In genomic region chr17:40101367-40102210, GRCh38 we compare ENCODE assay signal across 9 cellular contexts. TPM values are rescaled to one million over a fixed set of nuclear protein-coding genes. Genes with fewer than 3 reads are reported as not detected.
A peak's percentile ranks its signal among the peaks of the same experiment; 100 is the strongest.
DNase-seq lines count a peak whose midpoint lies in the region; FAIRE-seq and TF ChIP-seq lines count a peak whose summit lies in the region.
"Had no signal": no experiment of that assay in that cellular context is flagged by ENCODE, and none has a peak within 500 bp of the region (broad histone marks: within the 10 kb centered on the region; RNA-seq: fewer than 3 reads in every experiment).

No MANE protein-coding gene starts in this region.

- TF ChIP-seq POLR2A in H54 (IDR thresholded peaks at IDR 0.05; ENCODE audit: low read depth, low read length), result no peak

- H4K20me1 ChIP-seq in GM23248 (ENCODE audit: insufficient read depth), result no peaks in the 10 kb centered on the region
- no peaks in the 10 kb centered on the region for H4K20me1 ChIP-seq in SU-DHL-6 (ENCODE audit: low read depth, low read length)

- DNase-seq in GM23248, result no peak
- DNase-seq in fibroblast of pulmonary artery (ENCODE audit: low read depth), result no peak
- no peak for DNase-seq in skeletal muscle cell (ENCODE audit: low read depth)
- no peak for DNase-seq in occipital lobe (lab: John Stamatoyannopoulos, UW)
- no peak for DNase-seq in H54 (ENCODE audit: insufficient read length, low spot score)
- DNase-seq in HAP-1 (ENCODE audit: low spot score in 2 of 2), result no peak
- DNase-seq in activated gamma-delta T cell (lab: John Stamatoyannopoulos, UW), result no peak

- H3K27me3 ChIP-seq in GM23248 (replicated peaks; ENCODE audit: insufficient read depth) (no peaks in the 10 kb centered on the region), SU-DHL-6 (ENCODE audit: low read length) (no peaks in the 10 kb centered on the region), HAP-1 (ENCODE audit: low read depth) (no peaks in the 10 kb centered on the region)

- WGBS in GM23248 (ENCODE audit: low coverage in 1 of 2, low lambda C conversion rate in 2 of 2, missing lambda C conversion rate in 2 of 2), 2 experiments, result 64 to 65% methylated on average over 16 of the region's 16 CpGs

- H2AFZ ChIP-seq in GM23248 (no peak overlapping the region), SU-DHL-6 (ENCODE audit: low read depth, low read length, severe bottlenecking) (no peak overlapping the region)

- peak overlapping the region; percentile 86 for H3K4me3 ChIP-seq in GM23248
- no peak overlapping the region for H3K4me3 ChIP-seq in SU-DHL-6 (ENCODE audit: insufficient read depth, low read length, poor library complexity, severe bottlenecking)
- H3K4me3 ChIP-seq in fibroblast of pulmonary artery (replicated peaks; ENCODE audit: low read depth, low read length), result peak overlapping the region; percentile 89
- peak overlapping the region; percentile 88 for H3K4me3 ChIP-seq in skeletal muscle cell (ENCODE audit: low read depth, low read length)
- H3K4me3 ChIP-seq in HAP-1, result no peak overlapping the region

- H3F3A ChIP-seq in GM23248 (ENCODE audit: insufficient read depth) (peaks cover 20% of the 10 kb centered on the region; the same call in 1 of the 2 replicates), SU-DHL-6 (ENCODE audit: insufficient read depth) (no peaks in the 10 kb centered on the region)

- FAIRE-seq in H54 (lab: Jason Lieb, UNC), result no peak
- FAIRE-seq: urothelium cell line had no signal

- H3K4me2 ChIP-seq in GM23248 (ENCODE audit: unreplicated experiment) (peak overlapping the region; percentile 96), SU-DHL-6 (ENCODE audit: low read depth, low read length, poor library complexity, severe bottlenecking) (peak overlapping the region; percentile 81)

- H3K9ac ChIP-seq in GM23248 (peak overlapping the region; percentile 99), SU-DHL-6 (ENCODE audit: low read length) (peak overlapping the region; percentile 63)

- TF ChIP-seq CTCF in SU-DHL-6 (IDR thresholded peaks at IDR 0.05; ENCODE audit: insufficient read depth, low read length, poor library complexity, severe bottlenecking) (no peak), fibroblast of pulmonary artery (IDR thresholded peaks at IDR 0.05; ENCODE audit: low read length, missing control alignments) (no peak)

- no peaks in the 10 kb centered on the region for H3K9me2 ChIP-seq in GM23248 (ENCODE audit: insufficient read depth)
- no peaks in the 10 kb centered on the region for H3K9me2 ChIP-seq in SU-DHL-6 (replicated peaks; ENCODE audit: insufficient read depth, low read length)

- H3K27ac ChIP-seq in GM23248 (peak overlapping the region; percentile 99), SU-DHL-6 (ENCODE audit: low read depth, low read length) (no peak overlapping the region)

- H3K79me2 ChIP-seq in GM23248 (ENCODE audit: insufficient read depth) (peaks cover 24% of the 10 kb centered on the region), SU-DHL-6 (ENCODE audit: insufficient read depth, low read length) (no peaks in the 10 kb centered on the region)

- peaks cover 34% of the 10 kb centered on the region for H3K4me1 ChIP-seq in GM23248 (ENCODE audit: insufficient read depth)
- peaks cover 32% of the 10 kb centered on the region for H3K4me1 ChIP-seq in HAP-1

- H3K36me3 ChIP-seq in GM23248 (ENCODE audit: low read depth), result no peaks in the 10 kb centered on the region; the same call in 1 of the 2 replicates
- no peaks in the 10 kb centered on the region for H3K36me3 ChIP-seq in SU-DHL-6 (ENCODE audit: low read length)
- peaks cover 4% of the 10 kb centered on the region; the same call in 1 of the 2 replicates for H3K36me3 ChIP-seq in HAP-1 (replicated peaks)

- H3K9me3 ChIP-seq in GM23248 (ENCODE audit: low read depth), result no peaks in the 10 kb centered on the region
- no peaks in the 10 kb centered on the region for H3K9me3 ChIP-seq in SU-DHL-6 (ENCODE audit: insufficient read depth, low read length)
- no peaks in the 10 kb centered on the region for H3K9me3 ChIP-seq in HAP-1

- in situ Hi-C loops in GM23248 (cut with MboI) (no loop called here), HAP-1 (cut with MboI; ENCODE audit: low sequenced_read_pairs) (no loop called here)

RNA-seq across cellular contexts. Expression of gene NR1D1, which starts 1.2 kb away (rescaled TPM):
- total RNA-seq in GM23248 (2014; rRNA removed; shearing (Covaris generic)), result 0.76 and 2.4 TPM in 2 replicates
- 4.6 and 5.4 TPM in 2 replicates for polyA plus RNA-seq in GM23248 (2016; fragmentation: Nextera tagmentation; extraction: Ambion mirVana)
- total RNA-seq in occipital lobe, result 0.78 TPM

RNA-seq across cellular contexts. Expression of gene MSL1, which starts 20.2 kb away (rescaled TPM):
- total RNA-seq in GM23248 (2014; rRNA removed; shearing (Covaris generic)), result 45.3 and 76.1 TPM in 2 replicates
- polyA plus RNA-seq in GM23248 (2016; fragmentation: Nextera tagmentation; extraction: Ambion mirVana), result 8.9 and 9.0 TPM in 2 replicates
- total RNA-seq in occipital lobe, result 89.2 TPM

RNA-seq across cellular contexts. Expression of gene CASC3, which starts 38.7 kb away (rescaled TPM):
- total RNA-seq in GM23248 (2014; rRNA removed; shearing (Covaris generic)), result 28.7 and 49.3 TPM in 2 replicates
- polyA plus RNA-seq in GM23248 (2016; fragmentation: Nextera tagmentation; extraction: Ambion mirVana), result 37.1 and 39.1 TPM in 2 replicates
- 43.8 TPM for total RNA-seq in occipital lobe

RNA-seq across cellular contexts. Expression of gene THRA, which starts 38.8 kb away (rescaled TPM):
- total RNA-seq in GM23248 (2014; rRNA removed; shearing (Covaris generic)), result 33.3 and 36.2 TPM in 2 replicates
- polyA plus RNA-seq in GM23248 (2016; fragmentation: Nextera tagmentation; extraction: Ambion mirVana), result 15.8 and 16.4 TPM in 2 replicates
- total RNA-seq in occipital lobe, result 91.1 TPM

RNA-seq across cellular contexts. Expression of gene MED24, which starts 47.4 kb away (rescaled TPM):
- total RNA-seq in GM23248 (2014; rRNA removed; shearing (Covaris generic)), result 35.3 and 37.3 TPM in 2 replicates
- 33.6 and 35.2 TPM in 2 replicates for polyA plus RNA-seq in GM23248 (2016; fragmentation: Nextera tagmentation; extraction: Ambion mirVana)
- 72.5 TPM for total RNA-seq in occipital lobe

Comparison
In these comparisons a context has a peak if more than half of its experiments do, and no peak if none do; other contexts are left out.
1. H3K4me3 ChIP-seq: peak in GM23248 (single experiment), fibroblast of pulmonary artery (single experiment) and skeletal muscle cell (single experiment); none in SU-DHL-6 (single experiment) and HAP-1 (single experiment).